In genomic region chr7:36490335-36490940, GRCh38 we compare ENCODE assay signal across 18 cellular contexts.
DNase-seq lines count a peak whose midpoint lies in the region; ATAC-seq and TF ChIP-seq lines count a peak whose summit lies in the region.
"Had no signal": no experiment of that assay in that cellular context is flagged by ENCODE, and none has a peak within 500 bp of the region (broad histone marks: within the 10 kb centered on the region; RNA-seq: fewer than 3 reads in every experiment).

No MANE protein-coding gene starts in this region.

- no peaks in the 10 kb centered on the region for H3K4me1 Mint-ChIP-seq in stimulated activated memory B cell treated with anti-CD40 and anti-IgM and Interleukin-4, amounts not matched to agents 10 μg/mL and 1 μg/mL and 100 μg/mL, for 72 hours

- no peak for TF ChIP-seq CTCF in astrocyte of the spinal cord (IDR thresholded peaks at IDR 0.05; ENCODE audit: low read depth, low read length)
- no peak for TF ChIP-seq CTCF in fibroblast of the aortic adventitia (IDR thresholded peaks at IDR 0.05; ENCODE audit: insufficient read depth, low read length)
- no peak for TF ChIP-seq CTCF in prostate gland (IDR thresholded peaks at IDR 0.05)

- H3K27ac ChIP-seq in prostate gland: no peak overlapping the region
- H3K27ac ChIP-seq: 22Rv1; BLaER1 treated with 17β-estradiol and CSF1 and Interleukin-3, amounts not matched to agents 10 nM and 100 nM had no signal

- DNase-seq in DMS 273 (lab: John Stamatoyannopoulos, UW; ENCODE audit: unreplicated experiment) (peak; percentile 36), DMS 273 treated with DMSO at 0.1 percent for 48 hours (lab: John Stamatoyannopoulos, UW) (no peak), astrocyte of the spinal cord (ENCODE audit: low read depth, low spot score) (peak; percentile 34), fibroblast of the aortic adventitia (ENCODE audit: low read depth) (peak; percentile 55), sciatic nerve (ENCODE audit: low spot score) (no peak), Ammon's horn (ENCODE audit: low spot score) (no peak), prostate gland (ENCODE audit: low spot score) (no peak)
- DNase-seq: DMS153, EL, Kasumi-1, NCI-H1436, NCI-H2029 treated with DMSO at 0.1 percent for 48 hours, NCI-H526, PC-3 had no signal

- H3K9me3 Mint-ChIP-seq in stimulated activated memory B cell treated with anti-CD40 and anti-IgM and Interleukin-4, amounts not matched to agents 10 μg/mL and 1 μg/mL and 100 μg/mL, for 72 hours: no peaks in the 10 kb centered on the region

- H3K4me3 Mint-ChIP-seq in stimulated activated memory B cell treated with anti-CD40 and anti-IgM and Interleukin-4, amounts not matched to agents 10 μg/mL and 1 μg/mL and 100 μg/mL, for 72 hours: no peak overlapping the region

- H3K4me3 ChIP-seq in astrocyte of the spinal cord (ENCODE audit: low read depth, low read length): no peak overlapping the region
- no peak overlapping the region for H3K4me3 ChIP-seq in fibroblast of the aortic adventitia (ENCODE audit: low read depth, low read length)
- no peak overlapping the region for H3K4me3 ChIP-seq in prostate gland
- H3K4me3 ChIP-seq: BLaER1 treated with 17β-estradiol and CSF1 and Interleukin-3, amounts not matched to agents 10 nM and 100 nM; HAP-1 had no signal

- H3K27me3 Mint-ChIP-seq in stimulated activated memory B cell treated with anti-CD40 and anti-IgM and Interleukin-4, amounts not matched to agents 10 μg/mL and 1 μg/mL and 100 μg/mL, for 72 hours: peaks cover 20% of the 10 kb centered on the region

- in situ Hi-C loops in astrocyte of the spinal cord (cut with HindIII; ENCODE audit: low sequenced_read_pairs): no loop called here

- no peak for TF ChIP-seq POLR2A in prostate gland (IDR thresholded peaks at IDR 0.05)

- intact Hi-C loops in sciatic nerve (cut with DNase I): no loop called here
- intact Hi-C loops in prostate gland (cut with DNase I): no loop called here

- H3K9me3 ChIP-seq in prostate gland: no peaks in the 10 kb centered on the region
- H3K9me3 ChIP-seq: BLaER1 treated with 17β-estradiol and CSF1 and Interleukin-3, amounts not matched to agents 10 nM and 100 nM; HAP-1 had no signal

- peak; percentile 24 for ATAC-seq in sciatic nerve
- ATAC-seq in stimulated activated memory B cell treated with anti-CD40 and anti-IgM and Interleukin-4, amounts not matched to agents 10 μg/mL and 1 μg/mL and 100 μg/mL, for 72 hours: no peak
- ATAC-seq: PC-3 had no signal

- no peaks in the 10 kb centered on the region for H3K27me3 ChIP-seq in prostate gland (replicated peaks; ENCODE audit: insufficient read depth)
- H3K27me3 ChIP-seq: BLaER1 treated with 17β-estradiol and CSF1 and Interleukin-3, amounts not matched to agents 10 nM and 100 nM had no signal

- H3K27ac Mint-ChIP-seq in stimulated activated memory B cell treated with anti-CD40 and anti-IgM and Interleukin-4, amounts not matched to agents 10 μg/mL and 1 μg/mL and 100 μg/mL, for 72 hours: no peak overlapping the region

- no peaks in the 10 kb centered on the region for H3K36me3 Mint-ChIP-seq in stimulated activated memory B cell treated with anti-CD40 and anti-IgM and Interleukin-4, amounts not matched to agents 10 μg/mL and 1 μg/mL and 100 μg/mL, for 72 hours

- no peaks in the 10 kb centered on the region for H3K4me1 ChIP-seq in prostate gland (replicated peaks)
- H3K4me1 ChIP-seq: BLaER1 treated with 17β-estradiol and CSF1 and Interleukin-3, amounts not matched to agents 10 nM and 100 nM; HAP-1 had no signal

- no peaks in the 10 kb centered on the region for H3K36me3 ChIP-seq in prostate gland
- H3K36me3 ChIP-seq: BLaER1 treated with 17β-estradiol and CSF1 and Interleukin-3, amounts not matched to agents 10 nM and 100 nM; HAP-1 had no signal

- 75% methylated on average over 5 of the region's 5 CpGs for WGBS in prostate gland

Comparison
In these comparisons a context has a peak if more than half of its experiments do, and no peak if none do; other contexts are left out.
1. DNase-seq: peak in DMS 273 (single experiment), astrocyte of the spinal cord (single experiment) and fibroblast of the aortic adventitia (single experiment); none in DMS 273 treated with DMSO at 0.1 percent for 48 hours (single experiment), sciatic nerve (single experiment), Ammon's horn (single experiment) and prostate gland (single experiment).